Comparison of ENCODE assay signal across 8 cellular contexts in genomic region chr17:64506201-64506575, GRCh38. TPM values are rescaled to one million over a fixed set of nuclear protein-coding genes. Genes with fewer than 3 reads are reported as not detected.
A peak's percentile ranks its signal among the peaks of the same experiment; 100 is the strongest.
DNase-seq lines count a peak whose midpoint lies in the region; ATAC-seq and TF ChIP-seq lines count a peak whose summit lies in the region.

Gene DDX5 (minus strand): TSS chr17:64506289. CDS start chr17:64506119, 170 bp downstream.

- H3K79me1 ChIP-seq in mesendoderm (ENCODE audit: low read length), result peaks cover 17% of the 10 kb centered on the region

- peaks cover 63% of the 10 kb centered on the region for H3K4me1 Mint-ChIP-seq in CD8-positive, alpha-beta T cell (ENCODE audit: low read depth)

- H3K56ac ChIP-seq in mesendoderm (ENCODE audit: low read length), result peak within 1 kb of the TSS; percentile 100

- CTCF ChIA-PET in CD8-positive, alpha-beta T cell (lab: Charles Lee), result interaction anchor here (0.7 to 2.2 kb wide), 6 partner anchors 9 to 202 kb away, joined by 3 to 40 read pairs (median 3); partner anchors contain the start of gene POLG2

- H3K9ac ChIP-seq in NT2/D1 (ENCODE audit: insufficient read length, low read depth), result peak within 1 kb of the TSS; percentile 98
- peak within 1 kb of the TSS; percentile 99 for H3K9ac ChIP-seq in endocrine pancreas (ENCODE audit: control insufficient read depth, insufficient read depth, low read length)
- peak within 1 kb of the TSS; percentile 100 for H3K9ac ChIP-seq in mesendoderm (ENCODE audit: low read length)

- intact Hi-C loops in CD8-positive, alpha-beta T cell (cut with DNase I, micrococcal nuclease), result loop anchor here (1.0 to 5.0 kb wide), 13 partner anchors 9 to 1686 kb away; partner anchors contain the start of genes FTSJ3 (in 2 of the 2), POLG2 (in 2 of the 2), PSMC5 (in 2 of the 2) and SMURF2 (in 2 of the 2)

- peak within 1 kb of the TSS; percentile 86 for H3K18ac ChIP-seq in mesendoderm (ENCODE audit: low read length)

- H3K23ac ChIP-seq in mesendoderm (ENCODE audit: low read length), result peak within 1 kb of the TSS; percentile 98

- no CpG with 5 or more reads among the region's 31 CpGs for WGBS in mesendoderm (ENCODE audit: extremely low coverage, insufficient coverage, low lambda C conversion rate)

- TF ChIP-seq CTCF in CD8-positive, alpha-beta T cell (IDR thresholded peaks at IDR 0.05), result no peak
- no peak for TF ChIP-seq CTCF in GM20000 (IDR thresholded peaks at IDR 0.05; ENCODE audit: extremely low read depth, missing control alignments)

- H3K27me3 Mint-ChIP-seq in CD8-positive, alpha-beta T cell (ENCODE audit: low read depth), result no peaks in the 10 kb centered on the region

- peak within 1 kb of the TSS; percentile 100 for H3K4me3 Mint-ChIP-seq in CD8-positive, alpha-beta T cell

- no peaks in the 10 kb centered on the region for H3K9me3 ChIP-seq in CD8-positive, alpha-beta T cell (ENCODE audit: low read length)
- no peaks in the 10 kb centered on the region for H3K9me3 ChIP-seq in NT2/D1 (ENCODE audit: insufficient read depth, low read length)
- H3K9me3 ChIP-seq in endocrine pancreas (ENCODE audit: control insufficient read depth, low read length), result no peaks in the 10 kb centered on the region

- H3K4me3 ChIP-seq in CD8-positive, alpha-beta T cell (ENCODE audit: low read depth, low read length), result peak within 1 kb of the TSS; percentile 99
- H3K4me3 ChIP-seq in NT2/D1 (ENCODE audit: insufficient read length, low read depth) (peak within 1 kb of the TSS; percentile 94), endocrine pancreas (ENCODE audit: control insufficient read depth, insufficient read depth, low read length) (peak within 1 kb of the TSS; percentile 99), mesendoderm (ENCODE audit: low read length) (peak within 1 kb of the TSS; percentile 100)

- peak; percentile 95 to 98 (median 97) for DNase-seq in CD8-positive, alpha-beta T cell
- peak; percentile 94 for DNase-seq in GM20000 (ENCODE audit: low spot score)
- DNase-seq in HT1080 (ENCODE audit: low read depth), result no peak
- peak; percentile 87 for DNase-seq in NT2/D1 (ENCODE audit: low read depth, low spot score)
- DNase-seq in activated CD8-positive, alpha-beta memory T cell treated with anti-CD3 and anti-CD28 coated beads for 48 hours (ENCODE audit: low read depth in 2 of 3, low spot score in 2 of 3), result peak; percentile 94 to 98 (median 95)
- no peak for DNase-seq in mesendoderm
- DNase-seq in stimulated activated CD8-positive, alpha-beta memory T cell treated with anti-CD3 and anti-CD28 coated beads, Interleukin-12 subunit alpha, Interleukin-12 subunit beta, amount 100 ng/mL, for 4 hours (ENCODE audit: low read depth), result peak; percentile 95

- H3K4ac ChIP-seq in mesendoderm (ENCODE audit: low read depth, low read length), result peak within 1 kb of the TSS; percentile 98

- H4K5ac ChIP-seq in mesendoderm (ENCODE audit: low read length), result peak within 1 kb of the TSS; percentile 13

- H3K36me3 Mint-ChIP-seq in CD8-positive, alpha-beta T cell, result peaks cover 82% of the 10 kb centered on the region

- H3K4me2 ChIP-seq in mesendoderm (ENCODE audit: low read length), result peak within 1 kb of the TSS; percentile 93

- peaks cover 49% of the 10 kb centered on the region for H3K4me1 ChIP-seq in CD8-positive, alpha-beta T cell (ENCODE audit: insufficient read depth, low read length)
- H3K4me1 ChIP-seq in NT2/D1 (ENCODE audit: insufficient read depth, insufficient read length), result no peaks in the 10 kb centered on the region
- peaks cover 33% of the 10 kb centered on the region for H3K4me1 ChIP-seq in endocrine pancreas (ENCODE audit: control insufficient read depth, insufficient read depth, low read length)
- H3K4me1 ChIP-seq in mesendoderm (ENCODE audit: control insufficient read depth, low read depth, low read length), result no peaks in the 10 kb centered on the region

- H3K36me3 ChIP-seq in CD8-positive, alpha-beta T cell (ENCODE audit: insufficient read depth, low read length), result peaks cover 42% of the 10 kb centered on the region
- H3K36me3 ChIP-seq in NT2/D1 (ENCODE audit: insufficient read depth, insufficient read length, low read length) (peaks cover 75% of the 10 kb centered on the region), endocrine pancreas (ENCODE audit: control insufficient read depth, insufficient read depth, low read length) (peaks cover 33% of the 10 kb centered on the region), mesendoderm (ENCODE audit: control insufficient read depth, insufficient read depth, low read length) (peaks cover 19% of the 10 kb centered on the region)

- H2BK120ac ChIP-seq in mesendoderm (ENCODE audit: low read depth, low read length), result peak within 1 kb of the TSS; percentile 46

- peak within 1 kb of the TSS; percentile 100 for H3K27ac Mint-ChIP-seq in CD8-positive, alpha-beta T cell

- no peak within 1 kb of the TSS for H2BK15ac ChIP-seq in mesendoderm (replicated peaks; ENCODE audit: low read depth)

- H3K27ac ChIP-seq in CD8-positive, alpha-beta T cell (ENCODE audit: low read depth, low read length), result peak within 1 kb of the TSS; percentile 100
- H3K27ac ChIP-seq in mesendoderm (ENCODE audit: low read depth, low read length), result peak within 1 kb of the TSS; percentile 92

- peak; percentile 67 for ATAC-seq in CD8-positive, alpha-beta T cell

- POLR2A ChIA-PET in CD8-positive, alpha-beta T cell (lab: Charles Lee), result interaction anchor here (0.6 to 5.2 kb wide), 40 partner anchors 8 to 956 kb away, joined by 3 to 135 read pairs (median 5); partner anchors contain the start of genes CCDC47, DCAF7, DDX42 and ERN1

- H4K8ac ChIP-seq in mesendoderm (ENCODE audit: low read depth, low read length), result peak within 1 kb of the TSS; percentile 92

- peak within 1 kb of the TSS; percentile 99 for H2AK5ac ChIP-seq in mesendoderm (ENCODE audit: low read length)

- H3K27me3 ChIP-seq in CD8-positive, alpha-beta T cell (ENCODE audit: insufficient read depth, low read length), result no peaks in the 10 kb centered on the region
- no peaks in the 10 kb centered on the region for H3K27me3 ChIP-seq in NT2/D1 (ENCODE audit: insufficient read depth, insufficient read length)
- H3K27me3 ChIP-seq in endocrine pancreas (ENCODE audit: control insufficient read depth, insufficient read depth, low read length), result no peaks in the 10 kb centered on the region
- no peaks in the 10 kb centered on the region for H3K27me3 ChIP-seq in mesendoderm (ENCODE audit: insufficient read depth, low read length, poor library complexity)

- peaks cover 71% of the 10 kb centered on the region for H3K79me2 ChIP-seq in mesendoderm (ENCODE audit: control insufficient read depth, insufficient read depth, low read length)

- H3K9me3 Mint-ChIP-seq in CD8-positive, alpha-beta T cell, result no peaks in the 10 kb centered on the region

- peak within 1 kb of the TSS; percentile 94 for H2BK5ac ChIP-seq in mesendoderm (ENCODE audit: low read length)

RNA-seq across cellular contexts. Expression of gene DDX5, which starts in this region (rescaled TPM):
- total RNA-seq in CD8-positive, alpha-beta T cell, result 1,000 to 10,000 TPM; 2,300 to 2,332 TPM
- total RNA-seq in HT1080 (2014; rRNA removed; shearing (Covaris generic)), result 250 and 611 TPM in 2 replicates
- 722 and 1,249 TPM in 2 replicates for polyA plus RNA-seq in HT1080 (2015; cell fraction: cytosol; rRNA removed)
- 4,423 and 5,570 TPM in 2 replicates for polyA plus RNA-seq in HT1080 (2015; cell fraction: nucleus; rRNA removed)
- 740 TPM for polyA plus RNA-seq in mesendoderm (2013, experiment 1 of 2)
- polyA plus RNA-seq in mesendoderm (2013, experiment 2 of 2), result 740 TPM

Comparison
In these comparisons a context has a peak if more than half of its experiments do, and no peak if none do; other contexts are left out.
1. DNase-seq: peak in CD8-positive, alpha-beta T cell (7 of 7), GM20000 (single experiment), NT2/D1 (single experiment), activated CD8-positive, alpha-beta memory T cell treated with anti-CD3 and anti-CD28 coated beads for 48 hours (3 of 3) and stimulated activated CD8-positive, alpha-beta memory T cell treated with anti-CD3 and anti-CD28 coated beads, Interleukin-12 subunit alpha, Interleukin-12 subunit beta, amount 100 ng/mL, for 4 hours (single experiment); none in HT1080 (single experiment) and mesendoderm (single experiment).
2. Peak in every context shown above with its lines, with median percentiles within 50 percentile points of each other: H3K4me3 ChIP-seq and H3K9ac ChIP-seq.